1 cellular context compared by ENCODE assay signal in the genomic region with DNA sequence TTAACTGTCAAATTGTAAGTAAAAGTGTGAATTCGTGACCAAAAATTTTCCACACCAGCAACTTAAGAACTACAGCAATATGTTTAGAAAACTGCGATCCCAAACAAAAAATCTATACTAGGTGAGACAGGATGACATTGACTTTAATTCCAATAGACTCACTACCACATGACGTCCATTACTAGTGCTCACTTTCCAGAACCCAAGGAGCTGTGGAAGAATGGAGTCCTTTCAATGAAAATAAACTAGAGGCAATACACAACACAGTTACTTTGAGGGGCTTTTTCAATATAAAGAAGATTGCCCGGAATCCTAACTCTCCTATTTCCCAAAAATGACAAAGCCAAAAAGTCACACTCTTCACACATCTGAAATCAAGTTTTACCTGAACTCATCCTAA.
TF ChIP-seq lines count a peak whose summit lies in the region.

No MANE protein-coding gene starts in this region.

TF ChIP-seq in H1, 55 proteins besides CTCF, POLR2A, EP300 and RAD21:
- TF ChIP-seq ASH2L (IDR thresholded peaks at IDR 0.05; ENCODE audit: low read length), result no peak
- TF ChIP-seq, protein P1, sequence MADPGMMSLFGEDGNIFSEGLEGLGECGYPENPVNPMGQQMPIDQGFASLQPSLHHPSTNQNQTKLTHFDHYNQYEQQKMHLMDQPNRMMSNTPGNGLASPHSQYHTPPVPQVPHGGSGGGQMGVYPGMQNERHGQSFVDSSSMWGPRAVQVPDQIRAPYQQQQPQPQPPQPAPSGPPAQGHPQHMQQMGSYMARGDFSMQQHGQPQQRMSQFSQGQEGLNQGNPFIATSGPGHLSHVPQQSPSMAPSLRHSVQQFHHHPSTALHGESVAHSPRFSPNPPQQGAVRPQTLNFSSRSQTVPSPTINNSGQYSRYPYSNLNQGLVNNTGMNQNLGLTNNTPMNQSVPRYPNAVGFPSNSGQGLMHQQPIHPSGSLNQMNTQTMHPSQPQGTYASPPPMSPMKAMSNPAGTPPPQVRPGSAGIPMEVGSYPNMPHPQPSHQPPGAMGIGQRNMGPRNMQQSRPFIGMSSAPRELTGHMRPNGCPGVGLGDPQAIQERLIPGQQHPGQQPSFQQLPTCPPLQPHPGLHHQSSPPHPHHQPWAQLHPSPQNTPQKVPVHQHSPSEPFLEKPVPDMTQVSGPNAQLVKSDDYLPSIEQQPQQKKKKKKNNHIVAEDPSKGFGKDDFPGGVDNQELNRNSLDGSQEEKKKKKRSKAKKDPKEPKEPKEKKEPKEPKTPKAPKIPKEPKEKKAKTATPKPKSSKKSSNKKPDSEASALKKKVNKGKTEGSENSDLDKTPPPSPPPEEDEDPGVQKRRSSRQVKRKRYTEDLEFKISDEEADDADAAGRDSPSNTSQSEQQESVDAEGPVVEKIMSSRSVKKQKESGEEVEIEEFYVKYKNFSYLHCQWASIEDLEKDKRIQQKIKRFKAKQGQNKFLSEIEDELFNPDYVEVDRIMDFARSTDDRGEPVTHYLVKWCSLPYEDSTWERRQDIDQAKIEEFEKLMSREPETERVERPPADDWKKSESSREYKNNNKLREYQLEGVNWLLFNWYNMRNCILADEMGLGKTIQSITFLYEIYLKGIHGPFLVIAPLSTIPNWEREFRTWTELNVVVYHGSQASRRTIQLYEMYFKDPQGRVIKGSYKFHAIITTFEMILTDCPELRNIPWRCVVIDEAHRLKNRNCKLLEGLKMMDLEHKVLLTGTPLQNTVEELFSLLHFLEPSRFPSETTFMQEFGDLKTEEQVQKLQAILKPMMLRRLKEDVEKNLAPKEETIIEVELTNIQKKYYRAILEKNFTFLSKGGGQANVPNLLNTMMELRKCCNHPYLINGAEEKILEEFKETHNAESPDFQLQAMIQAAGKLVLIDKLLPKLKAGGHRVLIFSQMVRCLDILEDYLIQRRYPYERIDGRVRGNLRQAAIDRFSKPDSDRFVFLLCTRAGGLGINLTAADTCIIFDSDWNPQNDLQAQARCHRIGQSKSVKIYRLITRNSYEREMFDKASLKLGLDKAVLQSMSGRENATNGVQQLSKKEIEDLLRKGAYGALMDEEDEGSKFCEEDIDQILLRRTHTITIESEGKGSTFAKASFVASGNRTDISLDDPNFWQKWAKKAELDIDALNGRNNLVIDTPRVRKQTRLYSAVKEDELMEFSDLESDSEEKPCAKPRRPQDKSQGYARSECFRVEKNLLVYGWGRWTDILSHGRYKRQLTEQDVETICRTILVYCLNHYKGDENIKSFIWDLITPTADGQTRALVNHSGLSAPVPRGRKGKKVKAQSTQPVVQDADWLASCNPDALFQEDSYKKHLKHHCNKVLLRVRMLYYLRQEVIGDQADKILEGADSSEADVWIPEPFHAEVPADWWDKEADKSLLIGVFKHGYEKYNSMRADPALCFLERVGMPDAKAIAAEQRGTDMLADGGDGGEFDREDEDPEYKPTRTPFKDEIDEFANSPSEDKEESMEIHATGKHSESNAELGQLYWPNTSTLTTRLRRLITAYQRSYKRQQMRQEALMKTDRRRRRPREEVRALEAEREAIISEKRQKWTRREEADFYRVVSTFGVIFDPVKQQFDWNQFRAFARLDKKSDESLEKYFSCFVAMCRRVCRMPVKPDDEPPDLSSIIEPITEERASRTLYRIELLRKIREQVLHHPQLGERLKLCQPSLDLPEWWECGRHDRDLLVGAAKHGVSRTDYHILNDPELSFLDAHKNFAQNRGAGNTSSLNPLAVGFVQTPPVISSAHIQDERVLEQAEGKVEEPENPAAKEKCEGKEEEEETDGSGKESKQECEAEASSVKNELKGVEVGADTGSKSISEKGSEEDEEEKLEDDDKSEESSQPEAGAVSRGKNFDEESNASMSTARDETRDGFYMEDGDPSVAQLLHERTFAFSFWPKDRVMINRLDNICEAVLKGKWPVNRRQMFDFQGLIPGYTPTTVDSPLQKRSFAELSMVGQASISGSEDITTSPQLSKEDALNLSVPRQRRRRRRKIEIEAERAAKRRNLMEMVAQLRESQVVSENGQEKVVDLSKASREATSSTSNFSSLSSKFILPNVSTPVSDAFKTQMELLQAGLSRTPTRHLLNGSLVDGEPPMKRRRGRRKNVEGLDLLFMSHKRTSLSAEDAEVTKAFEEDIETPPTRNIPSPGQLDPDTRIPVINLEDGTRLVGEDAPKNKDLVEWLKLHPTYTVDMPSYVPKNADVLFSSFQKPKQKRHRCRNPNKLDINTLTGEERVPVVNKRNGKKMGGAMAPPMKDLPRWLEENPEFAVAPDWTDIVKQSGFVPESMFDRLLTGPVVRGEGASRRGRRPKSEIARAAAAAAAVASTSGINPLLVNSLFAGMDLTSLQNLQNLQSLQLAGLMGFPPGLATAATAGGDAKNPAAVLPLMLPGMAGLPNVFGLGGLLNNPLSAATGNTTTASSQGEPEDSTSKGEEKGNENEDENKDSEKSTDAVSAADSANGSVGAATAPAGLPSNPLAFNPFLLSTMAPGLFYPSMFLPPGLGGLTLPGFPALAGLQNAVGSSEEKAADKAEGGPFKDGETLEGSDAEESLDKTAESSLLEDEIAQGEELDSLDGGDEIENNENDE (IDR thresholded peaks at IDR 0.05; ENCODE audit: insufficient replicate concordance, low read length), result no peak
- TF ChIP-seq, protein P2, sequence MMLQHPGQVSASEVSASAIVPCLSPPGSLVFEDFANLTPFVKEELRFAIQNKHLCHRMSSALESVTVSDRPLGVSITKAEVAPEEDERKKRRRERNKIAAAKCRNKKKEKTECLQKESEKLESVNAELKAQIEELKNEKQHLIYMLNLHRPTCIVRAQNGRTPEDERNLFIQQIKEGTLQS (IDR thresholded peaks at IDR 0.05; ENCODE audit: insufficient read depth, low read depth, low read length), result no peak
- TF ChIP-seq KDM1A (IDR thresholded peaks at IDR 0.05; ENCODE audit: borderline replicate concordance, low read length), result no peak
- no peak for TF ChIP-seq NANOG (IDR thresholded peaks at IDR 0.05; ENCODE audit: insufficient read depth, low read depth, low read length, poor library complexity, severe bottlenecking)
- no peak for TF ChIP-seq SIRT6 (IDR thresholded peaks at IDR 0.05; ENCODE audit: low read length)
- TF ChIP-seq PHF8 (conservative IDR thresholded peaks at IDR 0.05; ENCODE audit: low read depth, low read length), result no peak
- TF ChIP-seq RNF2 (IDR thresholded peaks at IDR 0.05; ENCODE audit: borderline replicate concordance, low read depth, low read length, missing control alignments, poor library complexity, severe bottlenecking), result no peak
- TF ChIP-seq TBP (IDR thresholded peaks at IDR 0.05; ENCODE audit: low read depth, low read length), result no peak
- no peak for TF ChIP-seq SP2 (IDR thresholded peaks at IDR 0.05; ENCODE audit: low read length)
- no peak for TF ChIP-seq KDM5A (IDR thresholded peaks at IDR 0.05; ENCODE audit: low read length)
